In the genomic region with DNA sequence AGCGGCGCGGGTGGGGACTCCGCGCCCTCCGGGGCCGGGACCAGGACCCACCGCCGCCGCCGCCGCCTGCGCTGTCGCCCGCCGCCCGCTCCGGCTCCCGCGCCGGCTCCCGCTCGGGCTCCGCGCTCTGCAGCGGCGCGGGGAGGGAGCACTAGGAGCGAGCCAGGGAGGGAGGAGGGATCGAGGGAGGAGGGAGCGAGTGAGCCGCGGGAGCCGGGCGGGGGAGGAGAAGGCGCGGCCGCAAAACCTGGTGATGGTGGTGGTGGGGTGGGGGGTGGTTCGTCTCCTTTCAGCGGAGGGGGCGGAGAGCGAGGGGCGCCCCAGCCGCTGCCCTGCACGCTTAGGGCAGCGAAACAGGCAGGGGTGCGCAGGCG, we compare ENCODE assay signal across 8 cellular contexts. TPM values are rescaled to one million over a fixed set of nuclear protein-coding genes. Genes with fewer than 3 reads are reported as not detected.
DNase-seq lines count a peak whose midpoint lies in the region; TF ChIP-seq lines count a peak whose summit lies in the region.

A gene with protein sequence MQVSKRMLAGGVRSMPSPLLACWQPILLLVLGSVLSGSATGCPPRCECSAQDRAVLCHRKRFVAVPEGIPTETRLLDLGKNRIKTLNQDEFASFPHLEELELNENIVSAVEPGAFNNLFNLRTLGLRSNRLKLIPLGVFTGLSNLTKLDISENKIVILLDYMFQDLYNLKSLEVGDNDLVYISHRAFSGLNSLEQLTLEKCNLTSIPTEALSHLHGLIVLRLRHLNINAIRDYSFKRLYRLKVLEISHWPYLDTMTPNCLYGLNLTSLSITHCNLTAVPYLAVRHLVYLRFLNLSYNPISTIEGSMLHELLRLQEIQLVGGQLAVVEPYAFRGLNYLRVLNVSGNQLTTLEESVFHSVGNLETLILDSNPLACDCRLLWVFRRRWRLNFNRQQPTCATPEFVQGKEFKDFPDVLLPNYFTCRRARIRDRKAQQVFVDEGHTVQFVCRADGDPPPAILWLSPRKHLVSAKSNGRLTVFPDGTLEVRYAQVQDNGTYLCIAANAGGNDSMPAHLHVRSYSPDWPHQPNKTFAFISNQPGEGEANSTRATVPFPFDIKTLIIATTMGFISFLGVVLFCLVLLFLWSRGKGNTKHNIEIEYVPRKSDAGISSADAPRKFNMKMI (minus strand): TSS at position 153 of the 374 bp plus-strand sequence. CDS start 597 bp downstream, outside the sequence.

- H3K79me2 ChIP-seq in SK-N-SH (ENCODE audit: insufficient read depth) = no peaks in the 10 kb centered on the region

- H3K36me3 ChIP-seq in SK-N-SH (replicated peaks in 1 of 2; ENCODE audit: control insufficient read depth in 1 of 2, insufficient read depth in 2 of 2, low read length in 1 of 2) = no peaks in the 10 kb centered on the region

- peak within 1 kb of the TSS; percentile 97 for H3K4me2 ChIP-seq in SK-N-SH

- POLR2A ChIA-PET in SK-N-SH (lab: Yijun Ruan, JAX) = interaction anchor here (0.8 to 1.4 kb wide), 2 partner anchors 10 to 26 kb away, joined by 3 to 4 read pairs; no protein-coding TSS in a partner anchor

- H3K9me3 ChIP-seq in SK-N-SH = no peaks in the 10 kb centered on the region

- H2AFZ ChIP-seq in SK-N-SH (ENCODE audit: low read depth) = peak within 1 kb of the TSS; percentile 83; the same call in 1 of the 2 replicates

- TF ChIP-seq EP300 in SK-N-SH (IDR thresholded peaks at IDR 0.05; ENCODE audit: borderline replicate concordance in 1 of 2, low read depth in 1 of 2, low read length in 1 of 2) = no peak

- H4K20me1 ChIP-seq in SK-N-SH (ENCODE audit: insufficient read depth) = no peaks in the 10 kb centered on the region

- CTCF ChIA-PET in SK-N-SH (lab: Yijun Ruan, JAX) = interaction anchor here (0.6 to 15.7 kb wide), 87 partner anchors 9 to 613 kb away, joined by 3 to 458 read pairs (median 6); a partner anchor contains a TSS

- H3K27ac ChIP-seq in SK-N-SH (ENCODE audit: low read depth in 2 of 2, low read length in 1 of 2) = peak within 1 kb of the TSS in 1 of 2 experiments; percentile 11; a peak in 1 of 4 replicates

- H3K4me3 ChIP-seq in GM12864 (ENCODE audit: low read depth, low read length) (peak within 1 kb of the TSS; percentile 10; the same call in 1 of the 2 replicates), SK-N-SH (ENCODE audit: low read depth in 2 of 2, low read length in 1 of 2) (peak within 1 kb of the TSS; percentile 47 to 66), fibroblast of villous mesenchyme (ENCODE audit: low read depth, low read length) (peak within 1 kb of the TSS; percentile 52)

- peaks cover 0 to 40% of the 10 kb centered on the region in 2 experiments; a peak in 2 of 4 replicates for H3K4me1 ChIP-seq in SK-N-SH (ENCODE audit: control insufficient read depth in 1 of 2, insufficient read depth in 2 of 2, low read depth in 1 of 2, low read length in 1 of 2)

- H3K9me2 ChIP-seq in SK-N-SH = no peaks in the 10 kb centered on the region

- 3% methylated on average over 21 of the region's 48 CpGs for WGBS in SK-N-SH (ENCODE audit: low lambda C conversion rate)

- no peak within 1 kb of the TSS for H3K9ac ChIP-seq in SK-N-SH

- no peaks in the 10 kb centered on the region for H3F3A ChIP-seq in SK-N-SH (replicated peaks; ENCODE audit: insufficient read depth)

- TF ChIP-seq CTCF in GM12864 (IDR thresholded peaks at IDR 0.05; ENCODE audit: low read depth, low read length, missing control alignments) (no peak), SK-N-SH (IDR thresholded peaks at IDR 0.05) (no peak), fibroblast of villous mesenchyme (IDR thresholded peaks at IDR 0.05; ENCODE audit: insufficient read depth, low read depth, low read length) (no peak)

- DNase-seq in GM12864 (ENCODE audit: low read depth) (no peak), SK-N-SH (no peak), fibroblast of villous mesenchyme (ENCODE audit: low read depth) (no peak), nucleus accumbens (lab: John Stamatoyannopoulos, UW) (peak in 42 of 56 donors; percentile 21 to 80 (median 56)), GOT3 (lab: John Stamatoyannopoulos, UW) (no peak), NCI-H774 (lab: John Stamatoyannopoulos, UW) (no peak)
- no peak for DNase-seq in effector CD4-positive, alpha-beta T cell
- no peak for DNase-seq in stimulated activated CD4-positive, alpha-beta T cell treated with anti-CD3 and anti-CD28 coated beads, Interleukin-4, amount 100 ng/mL, for 4 hours

- peaks cover 51% of the 10 kb centered on the region for H3K27me3 ChIP-seq in SK-N-SH (ENCODE audit: insufficient read depth)

- no peak for TF ChIP-seq RAD21 in SK-N-SH (IDR thresholded peaks at IDR 0.05; ENCODE audit: low read length)

TF ChIP-seq in SK-N-SH, 30 proteins besides CTCF, POLR2A, EP300 and RAD21:
- TF ChIP-seq TCF12 (IDR thresholded peaks at IDR 0.05) (no peak), TAF1 (IDR thresholded peaks at IDR 0.05; ENCODE audit: borderline replicate concordance, low read depth, low read length) (no peak), RFX5 (IDR thresholded peaks at IDR 0.05; ENCODE audit: low read length) (no peak), GATA2 (CRISPR knock-in tag; IDR thresholded peaks at IDR 0.05) (no peak)
TF ChIP-seq in SK-N-SH: peak in this region for 0.

RNA-seq across cellular contexts. Expression of the gene that starts here (rescaled TPM):
- polyA plus RNA-seq in SK-N-SH (2012; rRNA removed) = 0.29 and 0.56 TPM in 2 replicates
- polyA plus RNA-seq in SK-N-SH (2012; cell fraction: cytosol; rRNA removed) = 0.27 and 0.59 TPM in 2 replicates
- polyA plus RNA-seq in SK-N-SH (2012; cell fraction: nucleus; rRNA removed) = 0.13 and 0.39 TPM in 2 replicates
- not detected in 2 replicates for total RNA-seq in fibroblast of villous mesenchyme

Comparison
In these comparisons a context has a peak if more than half of its experiments do, and no peak if none do; other contexts are left out.
1. DNase-seq: peak in nucleus accumbens (42 of 56); none in GM12864 (single experiment), SK-N-SH (single experiment), fibroblast of villous mesenchyme (single experiment), effector CD4-positive, alpha-beta T cell (single experiment), GOT3 (single experiment), NCI-H774 (single experiment) and stimulated activated CD4-positive, alpha-beta T cell treated with anti-CD3 and anti-CD28 coated beads, Interleukin-4, amount 100 ng/mL, for 4 hours (0 of 2).
2. Peak in every context shown above with its lines, with median percentiles within 50 percentile points of each other: H3K4me3 ChIP-seq.